In genomic region chr17:80497726-80498241, GRCh38 we compare ENCODE assay signal across 19 cellular contexts. TPM values are rescaled to one million over a fixed set of nuclear protein-coding genes. Genes with fewer than 3 reads are reported as not detected.
DNase-seq lines count a peak whose midpoint lies in the region; ATAC-seq, FAIRE-seq and TF ChIP-seq lines count a peak whose summit lies in the region.
"Had no signal": no experiment of that assay in that cellular context is flagged by ENCODE, and none has a peak within 500 bp of the region (broad histone marks: within the 10 kb centered on the region; RNA-seq: fewer than 3 reads in every experiment).

No MANE protein-coding gene starts in this region.

- TF ChIP-seq CTCF in bronchial epithelial cell (IDR thresholded peaks at IDR 0.05; ENCODE audit: insufficient read depth, low read length, severe bottlenecking) = no peak

- H3K27me3 ChIP-seq in bronchial epithelial cell (ENCODE audit: control insufficient read depth, insufficient read depth, low read length) = peaks cover 5% of the 10 kb centered on the region
- no peaks in the 10 kb centered on the region for H3K27me3 ChIP-seq in rectal smooth muscle tissue (ENCODE audit: control insufficient read depth, insufficient read depth, low read length)

- no peak for TF ChIP-seq POLR2A in GM12891 (IDR thresholded peaks at IDR 0.05; ENCODE audit: low read depth, low read length)

- DNase-seq in GM12891 (ENCODE audit: insufficient read length, low spot score) (no peak), NAMALWA (ENCODE audit: low spot score) (peak; percentile 31), bronchial epithelial cell (ENCODE audit: low read depth) (no peak), NCI-H345 treated with DMSO at 0.1 percent for 48 hours (lab: John Stamatoyannopoulos, UW; ENCODE audit: unreplicated experiment) (no peak)
- DNase-seq: activated CD8-positive, alpha-beta memory T cell treated with anti-CD3 and anti-CD28 coated beads for 24 hours; DMS79; HFFc6; NCI-H1048; PC-9; SW 1271 had no signal

- no peak overlapping the region for H3K4me3 ChIP-seq in bronchial epithelial cell (ENCODE audit: low read depth, low read length)
- peak overlapping the region; percentile 22 for H3K4me3 ChIP-seq in rectal smooth muscle tissue (ENCODE audit: low read length)
- H3K4me3 ChIP-seq: PC-9, transverse colon had no signal

- peak; percentile 94 for FAIRE-seq in GM12891 (lab: Jason Lieb, UNC)
- FAIRE-seq in bronchial epithelial cell (lab: Jason Lieb, UNC) = peak; percentile 96
- FAIRE-seq: colon had no signal

- H3K4me1 ChIP-seq in rectal smooth muscle tissue (ENCODE audit: control insufficient read depth, insufficient read depth, low read length) = peaks cover 15% of the 10 kb centered on the region

- H3K9ac ChIP-seq in rectal smooth muscle tissue (ENCODE audit: low read length) = no peak overlapping the region

- H3K27ac ChIP-seq in rectal smooth muscle tissue (ENCODE audit: low read depth, low read length) = peak overlapping the region; percentile 62
- H3K27ac ChIP-seq: epithelial cell of prostate, neutrophil, PC-9 had no signal

- ATAC-seq in HG02759 (IDR thresholded peaks at IDR 0.05; ENCODE audit: unreplicated experiment) = no peak
- no peak for ATAC-seq in GM18498 (IDR thresholded peaks at IDR 0.05; ENCODE audit: unreplicated experiment)

- H3K36me3 ChIP-seq in bronchial epithelial cell (ENCODE audit: control insufficient read depth, insufficient read depth, low read length) (no peaks in the 10 kb centered on the region), rectal smooth muscle tissue (ENCODE audit: control insufficient read depth, insufficient read depth, low read length) (no peaks in the 10 kb centered on the region)
- H3K36me3 ChIP-seq: neutrophil, transverse colon had no signal

TF ChIP-seq in GM12891, 5 proteins besides CTCF, POLR2A, EP300 and RAD21:
- TF ChIP-seq PAX5 (IDR thresholded peaks at IDR 0.05; ENCODE audit: insufficient read depth, low read length, severe bottlenecking) (no peak), TAF1 (IDR thresholded peaks at IDR 0.05; ENCODE audit: low read depth, low read length) (no peak), POLR2AphosphoS5 (IDR thresholded peaks at IDR 0.05; ENCODE audit: low read depth, low read length) (no peak), POU2F2 (IDR thresholded peaks at IDR 0.05; ENCODE audit: low read depth, low read length) (no peak), SPI1 (IDR thresholded peaks at IDR 0.05; ENCODE audit: low read depth, low read length) (no peak)

RNA-seq across cellular contexts. Expression of gene NPTX1, which starts 21.4 kb away (rescaled TPM):
- 0.05 TPM for polyA plus RNA-seq in GM12891 (2012; ENCODE audit: low read depth, missing spikeins)
- under 0.01 TPM in 1 of 2 replicates, not detected in the other for total RNA-seq in bronchial epithelial cell
- total RNA-seq: right cardiac atrium had no signal
- polyA plus RNA-seq: CD14-positive monocyte had no signal

RNA-seq across cellular contexts. Expression of gene RPTOR, which starts 46.9 kb away (rescaled TPM):
- 9.2 TPM for polyA plus RNA-seq in GM12891 (2012; ENCODE audit: low read depth, missing spikeins)
- total RNA-seq in bronchial epithelial cell = 14.0 and 17.5 TPM in 2 replicates
